In the genomic region with DNA sequence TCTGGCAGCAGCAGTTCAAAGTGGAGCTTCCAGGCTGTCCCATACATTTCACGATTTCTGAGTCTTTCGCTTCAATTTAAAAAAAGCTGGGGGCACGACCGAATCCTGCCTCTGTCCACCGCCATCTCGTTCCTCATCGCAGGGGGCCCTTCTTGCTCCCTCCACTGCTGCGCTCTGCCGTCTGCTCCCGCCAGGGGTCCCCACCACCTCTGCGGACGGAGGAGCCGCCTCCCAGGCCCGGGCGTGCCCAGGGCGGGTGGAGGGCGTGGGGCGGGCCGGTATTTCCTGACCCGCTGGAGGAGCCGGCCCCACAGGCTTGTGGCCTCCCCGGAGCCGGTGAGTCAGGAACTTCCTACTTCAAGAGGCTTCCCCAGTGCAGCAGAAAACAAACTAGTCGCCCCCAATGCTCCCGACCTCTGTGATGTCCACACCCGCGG, we compare ENCODE assay signal across 1 cellular context.
TF ChIP-seq lines count a peak whose summit lies in the region.

No MANE protein-coding gene starts in this region.

TF ChIP-seq in H1, 55 proteins besides CTCF, POLR2A, EP300 and RAD21 (continued from another document):
- peak; percentile 2 for TF ChIP-seq NANOG (IDR thresholded peaks at IDR 0.05; ENCODE audit: insufficient read depth, low read depth, low read length, poor library complexity, severe bottlenecking)
- TF ChIP-seq ASH2L (IDR thresholded peaks at IDR 0.05; ENCODE audit: low read length): peak; percentile 29
- no peak for TF ChIP-seq CHD2 (IDR thresholded peaks at IDR 0.05; ENCODE audit: low read length)
